Comparison of ENCODE assay signal across 8 cellular contexts in genomic region chr7:116723959-116724529, GRCh38. TPM values are rescaled to one million over a fixed set of nuclear protein-coding genes. Genes with fewer than 3 reads are reported as not detected.
DNase-seq lines count a peak whose midpoint lies in the region; ATAC-seq and TF ChIP-seq lines count a peak whose summit lies in the region.
"Not testable (repeated sequence)": the region's sequence is repeated elsewhere in the genome, so short reads cannot be mapped to it uniquely, and the experiment has no call there.
"Had no signal": no experiment of that assay in that cellular context is flagged by ENCODE, and none has a peak within 500 bp of the region (broad histone marks: within the 10 kb centered on the region; RNA-seq: fewer than 3 reads in every experiment).

No MANE protein-coding gene starts in this region.

- H3K79me1 ChIP-seq in H9 (ENCODE audit: insufficient read depth, low read depth, low read length, poor library complexity, severe bottlenecking), result not testable (repeated sequence)

- not testable (repeated sequence) for H3K23me2 ChIP-seq in H9 (ENCODE audit: insufficient read length, low read depth, low read length, poor library complexity, severe bottlenecking)

- CTCF ChIA-PET in Panc1 (lab: Charles Lee); MCF 10A (lab: Yijun Ruan, JAX): not testable (repeated sequence)

- not testable (repeated sequence) for H4K5ac ChIP-seq in H9 (ENCODE audit: insufficient read length, low read depth, low read length)

- peak overlapping the region; percentile 29 to 67 for H3K4me3 ChIP-seq in Panc1 (ENCODE audit: low read depth in 2 of 2, low read length in 2 of 2)

- H2BK12ac ChIP-seq in H9 (ENCODE audit: insufficient read length, low read depth, low read length), result not testable (repeated sequence)

- not testable (repeated sequence) for H3K9ac ChIP-seq in H9 (ENCODE audit: extremely low read depth, insufficient read length, low read length)

- POLR2A ChIA-PET in Panc1 (lab: Charles Lee); MCF 10A (lab: Yijun Ruan, JAX): not testable (repeated sequence)

- no CpG with 5 or more reads among the region's 31 CpGs for WGBS in H9 (ENCODE audit: extremely low coverage, insufficient read length, low lambda C conversion rate)

- H3K4me1 Mint-ChIP-seq in H9, result peaks cover 5 to 13% of the 10 kb centered on the region in 2 experiments
- H3K4me1 Mint-ChIP-seq in MCF 10A (ENCODE audit: insufficient read depth, unreplicated experiment), result peaks cover 19% of the 10 kb centered on the region
- not testable (repeated sequence) for H3K4me1 Mint-ChIP-seq in neural crest cell; type B pancreatic cell (ENCODE audit: unreplicated experiment)

- not testable (repeated sequence) for H3K36me3 Mint-ChIP-seq in H9 (ENCODE audit: insufficient read depth in 1 of 3, low read depth in 3 of 3); neural crest cell (ENCODE audit: low read depth); type B pancreatic cell
- H3K36me3 Mint-ChIP-seq in MCF 10A (ENCODE audit: insufficient read depth, unreplicated experiment), result peaks cover 13% of the 10 kb centered on the region

- H3K27ac ChIP-seq in H9 (ENCODE audit: insufficient read length, low read depth, low read length), result not testable (repeated sequence)
- H3K27ac ChIP-seq in Panc1 (ENCODE audit: low read length), result peak overlapping the region; percentile 88

- not testable (repeated sequence) for H2BK20ac ChIP-seq in H9 (ENCODE audit: low read depth, low read length, poor library complexity, severe bottlenecking)

- not testable (repeated sequence) for H3T11ph ChIP-seq in H9 (ENCODE audit: low read length)

- not testable (repeated sequence) for H2AFZ ChIP-seq in H9 (ENCODE audit: low read length)

- H3K27ac Mint-ChIP-seq in H9, result peak overlapping the region in 1 of 3 experiments; percentile 88; a peak in 3 of 7 replicates
- H3K27ac Mint-ChIP-seq in MCF 10A (ENCODE audit: low read depth, unreplicated experiment), result peak overlapping the region; percentile 23
- not testable (repeated sequence) for H3K27ac Mint-ChIP-seq in neural crest cell (ENCODE audit: unreplicated experiment)
- H3K27ac Mint-ChIP-seq in type B pancreatic cell, result peak overlapping the region; percentile 18

- not testable (repeated sequence) for H3K27me3 ChIP-seq in H9 (ENCODE audit: insufficient read depth, low read length); Panc1 (ENCODE audit: control insufficient read depth, insufficient read depth, low read length)

- H2BK5ac ChIP-seq in H9 (ENCODE audit: insufficient read length, low read length), result not testable (repeated sequence)

- not testable (repeated sequence) for H2AK5ac ChIP-seq in H9 (ENCODE audit: insufficient read length, low read length)

- TF ChIP-seq CTCF in H9 (conservative IDR thresholded peaks at IDR 0.05); Panc1 (IDR thresholded peaks at IDR 0.05); MCF 10A (IDR thresholded peaks at IDR 0.05; ENCODE audit: unreplicated experiment); neural crest cell (conservative IDR thresholded peaks at IDR 0.05); type B pancreatic cell (conservative IDR thresholded peaks at IDR 0.05): not testable (repeated sequence)

- in situ Hi-C loops in Panc1 (cut with HindIII; ENCODE audit: low pct_unique_long_range_greater_than_20kb, low sequenced_read_pairs), result not testable (repeated sequence)

- not testable (repeated sequence) for H3K79me2 ChIP-seq in H9 (ENCODE audit: insufficient read depth, low read length)

- peak; percentile 73 for DNase-seq in DMS53 (lab: John Stamatoyannopoulos, UW)
- DNase-seq in H9; Panc1 (ENCODE audit: low read depth, low spot score); MCF 10A (ENCODE audit: unreplicated experiment); type B pancreatic cell (ENCODE audit: extremely low spot score, unreplicated experiment): not testable (repeated sequence)
- DNase-seq in NCI-H2227 (lab: John Stamatoyannopoulos, UW; ENCODE audit: unreplicated experiment), result peak; percentile 28
- peak; percentile 5 for DNase-seq in neural crest cell (ENCODE audit: low read depth, low spot score)

- not testable (repeated sequence) for H2BK120ac ChIP-seq in H9 (ENCODE audit: low read depth, low read length, poor library complexity, severe bottlenecking)

- H3K4me1 ChIP-seq in H9 (ENCODE audit: insufficient read depth, low read length), result not testable (repeated sequence)
- H3K4me1 ChIP-seq in Panc1 (ENCODE audit: control insufficient read depth, insufficient read depth, low read length), result peaks cover 25% of the 10 kb centered on the region

- H3K36me3 ChIP-seq in Panc1 (ENCODE audit: control insufficient read depth, insufficient read depth, low read length), result not testable (repeated sequence)

- H3K23ac ChIP-seq in H9 (ENCODE audit: insufficient read length, low read depth, low read length), result not testable (repeated sequence)

- H3K18ac ChIP-seq in H9 (ENCODE audit: insufficient read length, low read depth, low read length), result not testable (repeated sequence)

- H3K4me2 ChIP-seq in H9 (ENCODE audit: insufficient read depth, insufficient read length, low read length), result not testable (repeated sequence)

- intact Hi-C loops in Panc1 (cut with micrococcal nuclease; ENCODE audit: unreplicated experiment); MCF 10A (cut with micrococcal nuclease): not testable (repeated sequence)

- not testable (repeated sequence) for BruUV-seq in Panc1 (replicated peaks; lab: Mats Ljungman, UMichigan); MCF 10A (replicated peaks; lab: Mats Ljungman, UMichigan)

- peak; percentile 72 for ATAC-seq in Panc1

- not testable (repeated sequence) for H3K27me3 Mint-ChIP-seq in H9 (ENCODE audit: low read depth); MCF 10A (ENCODE audit: insufficient read depth, unreplicated experiment); neural crest cell (ENCODE audit: low read depth); type B pancreatic cell

- not testable (repeated sequence) for H2BK15ac ChIP-seq in H9 (ENCODE audit: low read depth, low read length)

- H4K91ac ChIP-seq in H9 (ENCODE audit: insufficient read length, low read depth, low read length), result not testable (repeated sequence)

- H3K9me3 Mint-ChIP-seq in H9; MCF 10A (ENCODE audit: unreplicated experiment); neural crest cell; type B pancreatic cell: not testable (repeated sequence)

- not testable (repeated sequence) for H3K9me3 ChIP-seq in H9 (ENCODE audit: control insufficient read depth, low read depth, low read length); Panc1 (ENCODE audit: control insufficient read depth, insufficient read depth, low read depth, low read length)

- H3K56ac ChIP-seq in H9 (ENCODE audit: insufficient read length, low read depth, low read length), result not testable (repeated sequence)

- not testable (repeated sequence) for H3K14ac ChIP-seq in H9 (ENCODE audit: insufficient read depth, low read length)

- H3K4me3 Mint-ChIP-seq in H9 (peak overlapping the region; percentile 26 to 51; a peak in 3 of 5 replicates), neural crest cell (peak overlapping the region; percentile 19)
- not testable (repeated sequence) for H3K4me3 Mint-ChIP-seq in MCF 10A (ENCODE audit: unreplicated experiment); type B pancreatic cell

- not testable (repeated sequence) for H4K20me1 ChIP-seq in H9 (ENCODE audit: control insufficient read depth, insufficient read depth, insufficient read length)

- not testable (repeated sequence) for H3K4ac ChIP-seq in H9 (ENCODE audit: low read depth, low read length)

- H4K8ac ChIP-seq in H9 (replicated peaks; ENCODE audit: insufficient read length, low read depth, low read length), result not testable (repeated sequence)

RNA-seq across cellular contexts. Expression of gene MET, which starts 52.0 kb away (rescaled TPM):
- total RNA-seq in H9 (2021), result 5.0 and 5.5 TPM in 2 replicates
- 103 TPM for total RNA-seq in Panc1 (2021; ENCODE audit: unreplicated experiment)
- 33.7 TPM for polyA plus RNA-seq in Panc1 (2012; ENCODE audit: insufficient read length)
- 129 and 154 TPM in 2 replicates for total RNA-seq in MCF 10A (2022)
- 3.4 and 4.0 TPM in 2 replicates for total RNA-seq in neural crest cell
- total RNA-seq in type B pancreatic cell (ENCODE audit: low replicate concordance), result 34.2 and 49.1 TPM in 2 replicates
- polyA plus RNA-seq: CD4-positive, alpha-beta memory T cell had no signal
